In the genomic region with DNA sequence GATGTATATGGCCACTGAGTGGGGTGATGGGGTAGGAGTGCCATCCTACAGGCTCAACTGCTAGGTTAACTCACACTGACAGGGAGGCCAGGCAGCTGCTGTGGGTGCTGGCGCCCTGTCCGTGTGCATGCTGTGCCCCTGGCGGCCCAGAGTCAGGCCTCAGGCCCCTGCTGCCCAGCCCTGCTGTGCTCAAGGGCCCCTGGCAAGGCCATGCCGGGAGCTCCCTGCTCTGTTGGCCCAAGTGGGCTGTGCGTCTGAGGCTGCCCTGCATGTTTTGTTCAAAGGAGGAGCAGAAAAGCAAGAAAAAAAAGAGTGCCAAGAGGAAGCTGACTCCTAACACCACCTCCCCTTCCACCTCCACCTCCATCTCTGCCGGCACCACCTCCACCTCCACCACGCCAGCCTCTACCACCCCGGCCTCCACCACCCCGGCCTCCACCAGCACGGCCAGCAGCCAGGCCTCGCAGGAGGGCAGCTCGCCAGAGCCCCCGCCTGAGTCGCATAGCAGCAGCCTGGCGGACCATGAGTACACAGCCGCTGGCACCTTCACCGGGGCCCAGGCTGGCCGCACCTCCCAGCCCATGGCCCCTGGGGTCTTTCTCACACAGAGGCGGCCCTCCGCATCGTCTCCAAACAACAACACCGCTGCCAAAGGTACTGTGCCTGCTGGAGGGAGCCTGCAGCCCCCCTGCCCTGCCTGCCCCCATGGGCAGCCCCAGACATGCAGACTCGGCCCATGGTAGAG, we compare ENCODE assay signal across 18 cellular contexts.
DNase-seq lines count a peak whose midpoint lies in the region; ATAC-seq and TF ChIP-seq lines count a peak whose summit lies in the region.
"Had no signal": no experiment of that assay in that cellular context is flagged by ENCODE, and none has a peak within 500 bp of the region (broad histone marks: within the 10 kb centered on the region; RNA-seq: fewer than 3 reads in every experiment).

No MANE protein-coding gene starts in this region.

- TF ChIP-seq CTCF in natural killer cell (IDR thresholded peaks at IDR 0.05) (no peak), ovary (IDR thresholded peaks at IDR 0.05) (no peak)

- DNase-seq in natural killer cell treated with Interleukin-12 subunit alpha and Interleukin-12 subunit beta and Interleukin-15 and Interleukin-18, amount 100 ng/mL, for 72 hours (ENCODE audit: low spot score) = peak; percentile 58
- no peak for DNase-seq in natural killer cell
- DNase-seq in Right ventricle myocardium inferior (ENCODE audit: missing footprints) = peak; percentile 61
- peak in 4 of 5 donors; percentile 5 to 34 (median 8) for DNase-seq in ovary
- no peak for DNase-seq in KBM-7
- DNase-seq in SKM-1 treated with dmso at 0.1 percent for 144 hours (lab: John Stamatoyannopoulos, UW; ENCODE audit: unreplicated experiment) = no peak
- no peak for DNase-seq in iPS-NIHi11 (ENCODE audit: low spot score)
- no peak for DNase-seq in NCI-H1694 treated with DMSO at 0.1 percent for 48 hours (lab: John Stamatoyannopoulos, UW)
- DNase-seq: activated CD4-positive, alpha-beta T cell treated with anti-CD3 and anti-CD28 coated beads, Interleukin-2, amount 50 U/mL, for 48 hours; AML-193; KG1; NCI-H187; NCI-H69 had no signal

- no peaks in the 10 kb centered on the region for H3K9me3 ChIP-seq in ovary
- H3K9me3 ChIP-seq: esophagus muscularis mucosa had no signal

- H3K9me3 Mint-ChIP-seq in natural killer cell treated with Interleukin-12 subunit alpha and Interleukin-12 subunit beta and Interleukin-15 and Interleukin-18, amount 100 ng/mL, for 72 hours = no peaks in the 10 kb centered on the region
- no peaks in the 10 kb centered on the region for H3K9me3 Mint-ChIP-seq in natural killer cell
- H3K9me3 Mint-ChIP-seq: neural crest cell; T-helper 2 cell treated with Interferon-gamma antibody and Interleukin-4, amounts not matched to agents 5 μg/mL and 100 μg/mL, for 36 hours had no signal

- ATAC-seq in natural killer cell treated with Interleukin-12 subunit alpha and Interleukin-12 subunit beta and Interleukin-15 and Interleukin-18, amount 100 ng/mL, for 72 hours = no peak
- ATAC-seq in natural killer cell (no peak), Right ventricle myocardium inferior (no peak)
- ATAC-seq: Panc1 had no signal

- no peak overlapping the region for H3K27ac ChIP-seq in ovary
- H3K27ac ChIP-seq: esophagus muscularis mucosa, hepatocyte had no signal

- no peaks in the 10 kb centered on the region for H3K4me1 Mint-ChIP-seq in natural killer cell treated with Interleukin-12 subunit alpha and Interleukin-12 subunit beta and Interleukin-15 and Interleukin-18, amount 100 ng/mL, for 72 hours (ENCODE audit: low read depth in 2 of 2)
- no peaks in the 10 kb centered on the region for H3K4me1 Mint-ChIP-seq in natural killer cell
- H3K4me1 Mint-ChIP-seq: neural crest cell had no signal

- H3K27me3 Mint-ChIP-seq in natural killer cell treated with Interleukin-12 subunit alpha and Interleukin-12 subunit beta and Interleukin-15 and Interleukin-18, amount 100 ng/mL, for 72 hours = no peaks in the 10 kb centered on the region
- H3K27me3 Mint-ChIP-seq in natural killer cell (ENCODE audit: low read depth in 2 of 2) = no peaks in the 10 kb centered on the region

- H3K4me3 ChIP-seq in ovary = no peak overlapping the region
- H3K4me3 ChIP-seq: esophagus muscularis mucosa, hepatocyte had no signal

- TF ChIP-seq POLR2A in ovary (IDR thresholded peaks at IDR 0.05) = no peak

- no peaks in the 10 kb centered on the region for H3K36me3 Mint-ChIP-seq in natural killer cell treated with Interleukin-12 subunit alpha and Interleukin-12 subunit beta and Interleukin-15 and Interleukin-18, amount 100 ng/mL, for 72 hours
- H3K36me3 Mint-ChIP-seq in natural killer cell = no peaks in the 10 kb centered on the region

- no peak overlapping the region for H3K27ac Mint-ChIP-seq in natural killer cell treated with Interleukin-12 subunit alpha and Interleukin-12 subunit beta and Interleukin-15 and Interleukin-18, amount 100 ng/mL, for 72 hours
- H3K27ac Mint-ChIP-seq in natural killer cell = no peak overlapping the region
- H3K27ac Mint-ChIP-seq: T-helper 2 cell treated with Interferon-gamma antibody and Interleukin-4, amounts not matched to agents 5 μg/mL and 100 μg/mL, for 36 hours had no signal

- no peak overlapping the region for H3K4me3 Mint-ChIP-seq in natural killer cell treated with Interleukin-12 subunit alpha and Interleukin-12 subunit beta and Interleukin-15 and Interleukin-18, amount 100 ng/mL, for 72 hours
- H3K4me3 Mint-ChIP-seq in natural killer cell = no peak overlapping the region
- H3K4me3 Mint-ChIP-seq: neural crest cell; T-helper 2 cell treated with Interferon-gamma antibody and Interleukin-4, amounts not matched to agents 5 μg/mL and 100 μg/mL, for 36 hours had no signal

- WGBS in ovary, 3 donors = 90 to 93% (median 90%) methylated on average over 23 of the region's 23 CpGs

- intact Hi-C loops in natural killer cell (cut with micrococcal nuclease) (no loop called here), Right ventricle myocardium inferior (cut with DNase I) (no loop called here), ovary (cut with DNase I) (no loop called here)

- TF ChIP-seq EP300 in ovary (IDR thresholded peaks at IDR 0.05) = no peak

- in situ Hi-C loops in KBM-7 (cut with MboI; ENCODE audit: low pct_unique_long_range_greater_than_20kb, low sequenced_read_pairs) = loop anchor here (25.0 kb wide), 2 partner anchors 89 to 536 kb away; partner anchors contain the start of gene PHF2

- H3K36me3 ChIP-seq in ovary = no peaks in the 10 kb centered on the region

- no peaks in the 10 kb centered on the region for H3K4me1 ChIP-seq in ovary (ENCODE audit: insufficient read depth)
- H3K4me1 ChIP-seq: esophagus muscularis mucosa had no signal

- H3K27me3 ChIP-seq in ovary = no peaks in the 10 kb centered on the region
- H3K27me3 ChIP-seq: hepatocyte had no signal

Comparison
In these comparisons a context has a peak if more than half of its experiments do, and no peak if none do; other contexts are left out.
1. DNase-seq: peak in natural killer cell treated with Interleukin-12 subunit alpha and Interleukin-12 subunit beta and Interleukin-15 and Interleukin-18, amount 100 ng/mL, for 72 hours (single experiment), Right ventricle myocardium inferior (single experiment) and ovary (4 of 5); none in natural killer cell (single experiment), KBM-7 (single experiment), SKM-1 treated with dmso at 0.1 percent for 144 hours (single experiment), iPS-NIHi11 (single experiment) and NCI-H1694 treated with DMSO at 0.1 percent for 48 hours (single experiment).